In genomic region chr21:42652527-42653491, GRCh38 we compare ENCODE assay signal across 8 cellular contexts. TPM values are rescaled to one million over a fixed set of nuclear protein-coding genes. Genes with fewer than 3 reads are reported as not detected.
DNase-seq lines count a peak whose midpoint lies in the region; ATAC-seq and TF ChIP-seq lines count a peak whose summit lies in the region.

No MANE protein-coding gene starts in this region.

- no peaks in the 10 kb centered on the region for H3K9me3 Mint-ChIP-seq in T-helper 2 cell treated with Interferon-gamma antibody and Interleukin-4, amounts not matched to agents 5 μg/mL and 100 μg/mL, for 36 hours
- H3K9me3 Mint-ChIP-seq in effector memory CD8-positive, alpha-beta T cell: no peaks in the 10 kb centered on the region

- intact Hi-C loops in tibial artery (cut with DNase I; ENCODE audit: low total_unique reads): no loop called here

- H3K23ac ChIP-seq in mesenchymal stem cell (ENCODE audit: low read length in 2 of 2): peak overlapping the region in 1 of 2 experiments; percentile 30

- peak overlapping the region; percentile 98 for H2BK120ac ChIP-seq in mesenchymal stem cell (ENCODE audit: low read depth, low read length)

- H3K4me3 Mint-ChIP-seq in T-helper 2 cell treated with Interferon-gamma antibody and Interleukin-4, amounts not matched to agents 5 μg/mL and 100 μg/mL, for 36 hours: peak overlapping the region; percentile 79
- H3K4me3 Mint-ChIP-seq in effector memory CD8-positive, alpha-beta T cell: peak overlapping the region; percentile 80 to 83

- H2BK5ac ChIP-seq in mesenchymal stem cell (ENCODE audit: low read depth, low read length, poor library complexity, severe bottlenecking): no peak overlapping the region

- peak; percentile 34 for TF ChIP-seq CTCF in tibial artery (IDR thresholded peaks at IDR 0.05)

- peaks cover 0 to 7% of the 10 kb centered on the region in 2 experiments for H3K36me3 ChIP-seq in mesenchymal stem cell (ENCODE audit: control insufficient read depth in 1 of 2, insufficient read depth in 2 of 2, low read depth in 1 of 2, low read length in 2 of 2)
- no peaks in the 10 kb centered on the region for H3K36me3 ChIP-seq in tibial artery

- H2AK5ac ChIP-seq in mesenchymal stem cell (ENCODE audit: low read length, severe bottlenecking): no peak overlapping the region

- H3K4me2 ChIP-seq in mesenchymal stem cell (ENCODE audit: low read length, poor library complexity, severe bottlenecking): peak overlapping the region; percentile 96

- H3K27ac Mint-ChIP-seq in T-helper 2 cell treated with Interferon-gamma antibody and Interleukin-4, amounts not matched to agents 5 μg/mL and 100 μg/mL, for 36 hours: no peak overlapping the region
- peak overlapping the region in 1 of 2 donors; percentile 65 for H3K27ac Mint-ChIP-seq in effector memory CD8-positive, alpha-beta T cell

- H3K9me3 ChIP-seq in mesenchymal stem cell (ENCODE audit: control insufficient read depth, low read length): no peaks in the 10 kb centered on the region
- H3K9me3 ChIP-seq in tibial artery: no peaks in the 10 kb centered on the region

- peak overlapping the region; percentile 80 to 82 for H2BK12ac ChIP-seq in mesenchymal stem cell (ENCODE audit: low read length in 2 of 2)

- peaks cover 20% of the 10 kb centered on the region for H3K79me1 ChIP-seq in mesenchymal stem cell (replicated peaks; ENCODE audit: low read length, poor library complexity, severe bottlenecking)

- H3K4me1 ChIP-seq in mesenchymal stem cell (ENCODE audit: control insufficient read depth, insufficient read depth, low read depth, low read length) (peaks cover 29% of the 10 kb centered on the region), tibial artery (peaks cover 0 to 29% (median 23%) of the 10 kb centered on the region in 4 donors)

- H3K27me3 Mint-ChIP-seq in T-helper 2 cell treated with Interferon-gamma antibody and Interleukin-4, amounts not matched to agents 5 μg/mL and 100 μg/mL, for 36 hours (ENCODE audit: low read depth): peaks cover 39% of the 10 kb centered on the region
- H3K27me3 Mint-ChIP-seq in effector memory CD8-positive, alpha-beta T cell: peaks cover 47 to 61% of the 10 kb centered on the region in 2 donors

- H3K4ac ChIP-seq in mesenchymal stem cell (ENCODE audit: low read depth in 1 of 2, low read length in 2 of 2): peak overlapping the region; percentile 63 to 94

- no peak for ATAC-seq in effector memory CD8-positive, alpha-beta T cell (replicated peaks)
- ATAC-seq in HG02973 (IDR thresholded peaks at IDR 0.05; ENCODE audit: unreplicated experiment) (no peak), HG03354 (IDR thresholded peaks at IDR 0.05; ENCODE audit: poor library complexity, severe bottlenecking, unreplicated experiment) (no peak)

- H3K27ac ChIP-seq in mesenchymal stem cell (ENCODE audit: low read length, poor library complexity, severe bottlenecking): peak overlapping the region; percentile 26
- H3K27ac ChIP-seq in tibial artery: peak overlapping the region in 1 of 2 donors; percentile 37

- peak overlapping the region; percentile 54 for H2AFZ ChIP-seq in mesenchymal stem cell (ENCODE audit: low read depth, low read length)

- H4K8ac ChIP-seq in mesenchymal stem cell (ENCODE audit: low read length): peak overlapping the region; percentile 97

- 4% methylated on average over 35 of the region's 44 CpGs for WGBS in mesenchymal stem cell

- peak overlapping the region; percentile 92 to 97 for H3K18ac ChIP-seq in mesenchymal stem cell (ENCODE audit: low read depth in 1 of 2, low read length in 2 of 2)

- peak overlapping the region in 1 of 2 experiments; percentile 53 for H3K14ac ChIP-seq in mesenchymal stem cell (ENCODE audit: low read length in 2 of 2)

- no peaks in the 10 kb centered on the region for H3K36me3 Mint-ChIP-seq in T-helper 2 cell treated with Interferon-gamma antibody and Interleukin-4, amounts not matched to agents 5 μg/mL and 100 μg/mL, for 36 hours (ENCODE audit: low read depth)
- H3K36me3 Mint-ChIP-seq in effector memory CD8-positive, alpha-beta T cell (ENCODE audit: insufficient read depth): no peaks in the 10 kb centered on the region

- no peak for DNase-seq in T-helper 2 cell treated with Interferon-gamma antibody and Interleukin-4, amounts not matched to agents 5 μg/mL and 100 μg/mL, for 36 hours (ENCODE audit: low spot score)
- DNase-seq in T-helper 2 cell (no peak), OCI-M1 (lab: John Stamatoyannopoulos, UW) (peak; percentile 24), mesenchymal stem cell (peak; percentile 90), tibial artery (peak; percentile 43 to 79)
- no peak for DNase-seq in effector memory CD8-positive, alpha-beta T cell

- H2BK15ac ChIP-seq in mesenchymal stem cell (ENCODE audit: low read depth, poor library complexity, severe bottlenecking): peak overlapping the region; percentile 80

- peak overlapping the region; percentile 48 to 65 for H3K4me3 ChIP-seq in mesenchymal stem cell (ENCODE audit: insufficient read depth in 1 of 2, low read depth in 1 of 2, low read length in 2 of 2)
- H3K4me3 ChIP-seq in tibial artery: peak overlapping the region; percentile 41 to 57

- peak overlapping the region; percentile 95 for H4K91ac ChIP-seq in mesenchymal stem cell (ENCODE audit: low read length)

- H3K4me1 Mint-ChIP-seq in T-helper 2 cell treated with Interferon-gamma antibody and Interleukin-4, amounts not matched to agents 5 μg/mL and 100 μg/mL, for 36 hours (ENCODE audit: low read depth): peaks cover 14% of the 10 kb centered on the region
- peaks cover 12% of the 10 kb centered on the region in 2 donors for H3K4me1 Mint-ChIP-seq in effector memory CD8-positive, alpha-beta T cell (ENCODE audit: low read depth in 2 of 2)

- H3K9ac ChIP-seq in mesenchymal stem cell (ENCODE audit: low read length): no peak overlapping the region

- H3K27me3 ChIP-seq in mesenchymal stem cell (ENCODE audit: control insufficient read depth in 1 of 2, insufficient read depth in 1 of 2, low read length in 2 of 2): peaks cover 35 to 76% of the 10 kb centered on the region in 2 experiments
- peaks cover 0 to 61% of the 10 kb centered on the region in 2 donors for H3K27me3 ChIP-seq in tibial artery

RNA-seq across cellular contexts. Expression of gene PDE9A, which starts 0.6 kb away (rescaled TPM):
- polyA plus RNA-seq in mesenchymal stem cell (2013, experiment 1 of 2): 24.7 TPM
- polyA plus RNA-seq in mesenchymal stem cell (2013, experiment 2 of 2): 24.2 TPM

Comparison
In these comparisons a context has a peak if more than half of its experiments do, and no peak if none do; other contexts are left out.
1. DNase-seq: peak in OCI-M1 (single experiment), mesenchymal stem cell (single experiment) and tibial artery (2 of 2); none in T-helper 2 cell treated with Interferon-gamma antibody and Interleukin-4, amounts not matched to agents 5 μg/mL and 100 μg/mL, for 36 hours (single experiment), T-helper 2 cell (0 of 5) and effector memory CD8-positive, alpha-beta T cell (0 of 3).